Comparison of ENCODE assay signal across 1 cellular context in genomic region chr12:106696071-106696470, GRCh38.
TF ChIP-seq lines count a peak whose summit lies in the region.

No MANE protein-coding gene starts in this region.

TF ChIP-seq in HepG2, 621 proteins besides CTCF, POLR2A, EP300 and RAD21 (continued from another document):
- TF ChIP-seq, protein P1, sequence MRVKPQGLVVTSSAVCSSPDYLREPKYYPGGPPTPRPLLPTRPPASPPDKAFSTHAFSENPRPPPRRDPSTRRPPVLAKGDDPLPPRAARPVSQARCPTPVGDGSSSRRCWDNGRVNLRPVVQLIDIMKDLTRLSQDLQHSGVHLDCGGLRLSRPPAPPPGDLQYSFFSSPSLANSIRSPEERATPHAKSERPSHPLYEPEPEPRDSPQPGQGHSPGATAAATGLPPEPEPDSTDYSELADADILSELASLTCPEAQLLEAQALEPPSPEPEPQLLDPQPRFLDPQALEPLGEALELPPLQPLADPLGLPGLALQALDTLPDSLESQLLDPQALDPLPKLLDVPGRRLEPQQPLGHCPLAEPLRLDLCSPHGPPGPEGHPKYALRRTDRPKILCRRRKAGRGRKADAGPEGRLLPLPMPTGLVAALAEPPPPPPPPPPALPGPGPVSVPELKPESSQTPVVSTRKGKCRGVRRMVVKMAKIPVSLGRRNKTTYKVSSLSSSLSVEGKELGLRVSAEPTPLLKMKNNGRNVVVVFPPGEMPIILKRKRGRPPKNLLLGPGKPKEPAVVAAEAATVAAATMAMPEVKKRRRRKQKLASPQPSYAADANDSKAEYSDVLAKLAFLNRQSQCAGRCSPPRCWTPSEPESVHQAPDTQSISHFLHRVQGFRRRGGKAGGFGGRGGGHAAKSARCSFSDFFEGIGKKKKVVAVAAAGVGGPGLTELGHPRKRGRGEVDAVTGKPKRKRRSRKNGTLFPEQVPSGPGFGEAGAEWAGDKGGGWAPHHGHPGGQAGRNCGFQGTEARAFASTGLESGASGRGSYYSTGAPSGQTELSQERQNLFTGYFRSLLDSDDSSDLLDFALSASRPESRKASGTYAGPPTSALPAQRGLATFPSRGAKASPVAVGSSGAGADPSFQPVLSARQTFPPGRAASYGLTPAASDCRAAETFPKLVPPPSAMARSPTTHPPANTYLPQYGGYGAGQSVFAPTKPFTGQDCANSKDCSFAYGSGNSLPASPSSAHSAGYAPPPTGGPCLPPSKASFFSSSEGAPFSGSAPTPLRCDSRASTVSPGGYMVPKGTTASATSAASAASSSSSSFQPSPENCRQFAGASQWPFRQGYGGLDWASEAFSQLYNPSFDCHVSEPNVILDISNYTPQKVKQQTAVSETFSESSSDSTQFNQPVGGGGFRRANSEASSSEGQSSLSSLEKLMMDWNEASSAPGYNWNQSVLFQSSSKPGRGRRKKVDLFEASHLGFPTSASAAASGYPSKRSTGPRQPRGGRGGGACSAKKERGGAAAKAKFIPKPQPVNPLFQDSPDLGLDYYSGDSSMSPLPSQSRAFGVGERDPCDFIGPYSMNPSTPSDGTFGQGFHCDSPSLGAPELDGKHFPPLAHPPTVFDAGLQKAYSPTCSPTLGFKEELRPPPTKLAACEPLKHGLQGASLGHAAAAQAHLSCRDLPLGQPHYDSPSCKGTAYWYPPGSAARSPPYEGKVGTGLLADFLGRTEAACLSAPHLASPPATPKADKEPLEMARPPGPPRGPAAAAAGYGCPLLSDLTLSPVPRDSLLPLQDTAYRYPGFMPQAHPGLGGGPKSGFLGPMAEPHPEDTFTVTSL (CRISPR knock-in tag; IDR thresholded peaks at IDR 0.05; ENCODE audit: borderline replicate concordance) = no peak
- TF ChIP-seq RFX1 (IDR thresholded peaks at IDR 0.05) (no peak), ZBTB10 (CRISPR knock-in tag; IDR thresholded peaks at IDR 0.05; ENCODE audit: borderline replicate concordance) (no peak), STAG1 (CRISPR knock-in tag; IDR thresholded peaks at IDR 0.05) (no peak), REST (IDR thresholded peaks at IDR 0.05; ENCODE audit: borderline replicate concordance in 1 of 2, low read depth in 1 of 2, low read length in 2 of 2) (no peak), ELF1 (CRISPR knock-in tag; IDR thresholded peaks at IDR 0.05) (no peak), CBFB (CRISPR knock-in tag; IDR thresholded peaks at IDR 0.05) (no peak), ZNF788 (CRISPR knock-in tag; IDR thresholded peaks at IDR 0.05; ENCODE audit: borderline replicate concordance) (no peak), ZNF878 (CRISPR knock-in tag; IDR thresholded peaks at IDR 0.05) (no peak)
- TF ChIP-seq, protein P2, sequence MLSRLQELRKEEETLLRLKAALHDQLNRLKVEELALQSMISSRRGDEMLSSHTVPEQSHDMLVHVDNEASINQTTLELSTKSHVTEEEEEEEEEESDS (CRISPR knock-in tag; IDR thresholded peaks at IDR 0.05; ENCODE audit: borderline replicate concordance) = no peak
- TF ChIP-seq, protein P3, sequence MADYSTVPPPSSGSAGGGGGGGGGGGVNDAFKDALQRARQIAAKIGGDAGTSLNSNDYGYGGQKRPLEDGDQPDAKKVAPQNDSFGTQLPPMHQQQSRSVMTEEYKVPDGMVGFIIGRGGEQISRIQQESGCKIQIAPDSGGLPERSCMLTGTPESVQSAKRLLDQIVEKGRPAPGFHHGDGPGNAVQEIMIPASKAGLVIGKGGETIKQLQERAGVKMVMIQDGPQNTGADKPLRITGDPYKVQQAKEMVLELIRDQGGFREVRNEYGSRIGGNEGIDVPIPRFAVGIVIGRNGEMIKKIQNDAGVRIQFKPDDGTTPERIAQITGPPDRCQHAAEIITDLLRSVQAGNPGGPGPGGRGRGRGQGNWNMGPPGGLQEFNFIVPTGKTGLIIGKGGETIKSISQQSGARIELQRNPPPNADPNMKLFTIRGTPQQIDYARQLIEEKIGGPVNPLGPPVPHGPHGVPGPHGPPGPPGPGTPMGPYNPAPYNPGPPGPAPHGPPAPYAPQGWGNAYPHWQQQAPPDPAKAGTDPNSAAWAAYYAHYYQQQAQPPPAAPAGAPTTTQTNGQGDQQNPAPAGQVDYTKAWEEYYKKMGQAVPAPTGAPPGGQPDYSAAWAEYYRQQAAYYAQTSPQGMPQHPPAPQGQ (CRISPR knock-in tag; IDR thresholded peaks at IDR 0.05; ENCODE audit: borderline replicate concordance) = no peak
